13 cellular contexts compared by ENCODE assay signal in genomic region chr9:99171225-99172128, GRCh38.
"Had no signal": no experiment of that assay in that cellular context is flagged by ENCODE, and none has a peak within 500 bp of the region (broad histone marks: within the 10 kb centered on the region; RNA-seq: fewer than 3 reads in every experiment).

No MANE protein-coding gene starts in this region.

- H3K27me3 ChIP-seq: right atrium auricular region, vagina had no signal

- H3K4me1 ChIP-seq: lower lobe of right lung, right atrium auricular region, tibial artery, vagina had no signal

- H3K9me3 ChIP-seq: lower lobe of right lung, mucosa of descending colon, right atrium auricular region, tibial artery, vagina had no signal

- DNase-seq: activated CD4-positive, alpha-beta T cell treated with anti-CD3 and anti-CD28 coated beads for 4 hours; activated naive CD4-positive, alpha-beta T cell; endodermal cell; left cardiac atrium; lower lobe of right lung; tibial artery had no signal

- H3K27ac Mint-ChIP-seq: activated T-helper 1 cell treated with anti-CD3 and anti-CD28 coated beads, Interleukin-12 subunit alpha, Interleukin-12 subunit beta, Interleukin-2, Interleukin-4 antibody, amounts not matched to agents 30 ng/mL and 10 ng/mL and 1 ng/mL, durations not matched to agents 14 hours and 24 hours and 36 hours; endodermal cell had no signal

- ATAC-seq: left cardiac atrium, mucosa of descending colon had no signal

- H3K36me3 ChIP-seq: lower lobe of right lung, right atrium auricular region, tibial artery, vagina had no signal

- H3K9me3 Mint-ChIP-seq: activated T-helper 1 cell treated with anti-CD3 and anti-CD28 coated beads, Interleukin-12 subunit alpha, Interleukin-12 subunit beta, Interleukin-2, Interleukin-4 antibody, amounts not matched to agents 30 ng/mL and 10 ng/mL and 1 ng/mL, durations not matched to agents 14 hours and 24 hours and 36 hours; central memory CD8-positive, alpha-beta T cell; endodermal cell had no signal

- H3K4me3 Mint-ChIP-seq: activated T-helper 1 cell treated with anti-CD3 and anti-CD28 coated beads, Interleukin-12 subunit alpha, Interleukin-12 subunit beta, Interleukin-2, Interleukin-4 antibody, amounts not matched to agents 30 ng/mL and 10 ng/mL and 1 ng/mL, durations not matched to agents 14 hours and 24 hours and 36 hours; central memory CD8-positive, alpha-beta T cell; endodermal cell had no signal

- H3K4me3 ChIP-seq: lower lobe of right lung, mucosa of descending colon, right atrium auricular region, smooth muscle cell, tibial artery, vagina had no signal

- H3K27ac ChIP-seq: lower lobe of right lung, right atrium auricular region, tibial artery, vagina, VCaP had no signal
